22 cellular contexts compared by ENCODE assay signal in genomic region chr9:532707-533106, GRCh38. TPM values are rescaled to one million over a fixed set of nuclear protein-coding genes. Genes with fewer than 3 reads are reported as not detected.
DNase-seq lines count a peak whose midpoint lies in the region; ATAC-seq and TF ChIP-seq lines count a peak whose summit lies in the region.
"Had no signal": no experiment of that assay in that cellular context is flagged by ENCODE, and none has a peak within 500 bp of the region (broad histone marks: within the 10 kb centered on the region; RNA-seq: fewer than 3 reads in every experiment).

No MANE protein-coding gene starts in this region.

- peaks cover 29% of the 10 kb centered on the region for H3K4me1 Mint-ChIP-seq in neural progenitor cell

- H2AFZ ChIP-seq in OCI-LY1 (ENCODE audit: low read length) (no peak overlapping the region), neural progenitor cell (replicated peaks) (no peak overlapping the region)

- no peak for ATAC-seq in GM21825 (IDR thresholded peaks at IDR 0.05; ENCODE audit: unreplicated experiment)
- ATAC-seq: lower lobe of right lung, SK-N-SH treated with all-trans-retinoic acid at 6 μM for 48 hours had no signal

- peaks cover 22% of the 10 kb centered on the region for H3K79me2 ChIP-seq in OCI-LY1 (ENCODE audit: insufficient read depth, low read length)
- H3K79me2 ChIP-seq in neural progenitor cell (ENCODE audit: low read depth), result peaks cover 16% of the 10 kb centered on the region

- no peaks in the 10 kb centered on the region for H3F3A ChIP-seq in OCI-LY1 (ENCODE audit: insufficient read depth, low read length)
- H3F3A ChIP-seq in neural progenitor cell (ENCODE audit: low read depth), result no peaks in the 10 kb centered on the region

- H4K20me1 ChIP-seq in OCI-LY1 (ENCODE audit: insufficient read depth, low read length), result no peaks in the 10 kb centered on the region
- peaks cover 5% of the 10 kb centered on the region for H4K20me1 ChIP-seq in neural progenitor cell (ENCODE audit: low read depth)

- TF ChIP-seq CTCF in OCI-LY1 (IDR thresholded peaks at IDR 0.05; ENCODE audit: low read length) (no peak), neural progenitor cell (IDR thresholded peaks at IDR 0.05) (no peak), coronary artery (IDR thresholded peaks at IDR 0.05) (no peak), WERI-Rb-1 (IDR thresholded peaks at IDR 0.05; ENCODE audit: low read depth, low read length) (no peak)

- peak overlapping the region; percentile 51 for H3K27ac Mint-ChIP-seq in neural progenitor cell
- H3K27ac Mint-ChIP-seq: activated naive CD8-positive, alpha-beta T cell treated with anti-CD3 and anti-CD28 coated beads, Interleukin-2, amount 10 ng/mL, durations not matched to agents 7 days and 5 days; B cell had no signal

- H3K27me3 Mint-ChIP-seq in neural progenitor cell (ENCODE audit: insufficient read depth, low read depth), result no peaks in the 10 kb centered on the region
- H3K27me3 Mint-ChIP-seq: B cell, brain had no signal

- H3K4me3 ChIP-seq in OCI-LY1 (ENCODE audit: low read depth, low read length, poor library complexity, severe bottlenecking), result peak overlapping the region; percentile 5
- no peak overlapping the region for H3K4me3 ChIP-seq in neural progenitor cell
- H3K4me3 ChIP-seq in coronary artery, result no peak overlapping the region
- no peak overlapping the region for H3K4me3 ChIP-seq in WERI-Rb-1 (ENCODE audit: low read depth, low read length)
- H3K4me3 ChIP-seq: lower lobe of right lung, ovary had no signal

- H3K36me3 ChIP-seq in OCI-LY1 (ENCODE audit: insufficient read depth, low read length), result peaks cover 4% of the 10 kb centered on the region; the same call in 1 of the 2 replicates
- no peaks in the 10 kb centered on the region for H3K36me3 ChIP-seq in neural progenitor cell
- H3K36me3 ChIP-seq in WERI-Rb-1, result peaks cover 10% of the 10 kb centered on the region; the same call in 1 of the 2 replicates
- H3K36me3 ChIP-seq: lower lobe of right lung, ovary had no signal

- H3K4me2 ChIP-seq in OCI-LY1 (ENCODE audit: low read length) (peak overlapping the region; percentile 51; the same call in 1 of the 2 replicates), neural progenitor cell (no peak overlapping the region)

- H3K9ac ChIP-seq in OCI-LY1 (ENCODE audit: low read length), result no peak overlapping the region; the same call in 1 of the 2 replicates
- H3K9ac ChIP-seq in neural progenitor cell, result no peak overlapping the region

- no peaks in the 10 kb centered on the region for H3K27me3 ChIP-seq in OCI-LY1 (ENCODE audit: insufficient read depth, low read length)
- no peaks in the 10 kb centered on the region for H3K27me3 ChIP-seq in neural progenitor cell
- no peaks in the 10 kb centered on the region for H3K27me3 ChIP-seq in WERI-Rb-1 (ENCODE audit: insufficient read depth, low read depth, severe bottlenecking)
- H3K27me3 ChIP-seq: ovary had no signal

- H3K9me3 ChIP-seq in OCI-LY1 (ENCODE audit: low read length) (no peaks in the 10 kb centered on the region), neural progenitor cell (ENCODE audit: low read depth) (no peaks in the 10 kb centered on the region), WERI-Rb-1 (ENCODE audit: severe bottlenecking) (no peaks in the 10 kb centered on the region)
- H3K9me3 ChIP-seq: lower lobe of right lung, ovary had no signal

- no peaks in the 10 kb centered on the region for H3K9me3 Mint-ChIP-seq in neural progenitor cell
- H3K9me3 Mint-ChIP-seq: activated naive CD8-positive, alpha-beta T cell treated with anti-CD3 and anti-CD28 coated beads, Interleukin-2, amount 10 ng/mL, durations not matched to agents 7 days and 5 days; brain; H9 had no signal

- H3K27ac ChIP-seq in OCI-LY1 (ENCODE audit: low read depth, low read length, poor library complexity, severe bottlenecking), result peak overlapping the region; percentile 54
- no peak overlapping the region for H3K27ac ChIP-seq in neural progenitor cell
- H3K27ac ChIP-seq in coronary artery, result peak overlapping the region in 1 of 2 donors; percentile 56
- H3K27ac ChIP-seq in WERI-Rb-1, result no peak overlapping the region
- H3K27ac ChIP-seq: lower lobe of right lung, ovary had no signal

- no peak overlapping the region for H3K4me3 Mint-ChIP-seq in neural progenitor cell
- H3K4me3 Mint-ChIP-seq: activated naive CD8-positive, alpha-beta T cell treated with anti-CD3 and anti-CD28 coated beads, Interleukin-2, amount 10 ng/mL, durations not matched to agents 7 days and 5 days; B cell; H9 had no signal

- H3K36me3 Mint-ChIP-seq in neural progenitor cell, result no peaks in the 10 kb centered on the region
- H3K36me3 Mint-ChIP-seq: activated naive CD8-positive, alpha-beta T cell treated with anti-CD3 and anti-CD28 coated beads, Interleukin-2, amount 10 ng/mL, durations not matched to agents 7 days and 5 days had no signal

- DNase-seq in DMS53 (lab: John Stamatoyannopoulos, UW), result peak; percentile 30
- no peak for DNase-seq in DMS53 treated with DMSO at 0.1 percent for 48 hours (lab: John Stamatoyannopoulos, UW; ENCODE audit: unreplicated experiment)
- peak; percentile 90 for DNase-seq in NCI-H1105 treated with DMSO at 0.1 percent for 48 hours (lab: John Stamatoyannopoulos, UW)
- no peak for DNase-seq in neural progenitor cell (ENCODE audit: low spot score)
- DNase-seq in coronary artery (ENCODE audit: low spot score), result no peak
- no peak for DNase-seq in WERI-Rb-1
- DNase-seq: 8988T; activated naive CD8-positive, alpha-beta T cell treated with anti-CD3 and anti-CD28 coated beads, Interleukin-2, amount 10 ng/mL, durations not matched to agents 7 days and 5 days; COR-L47; GDM1; H9; lower lobe of right lung; NCI-H2081 treated with DMSO at 0.1 percent for 48 hours; NK-92 treated with Interleukin-12 subunit alpha and Interleukin-12 subunit beta, amount 100 ng/mL, for 24 hours; ovary; stimulated activated CD4-positive, alpha-beta T cell treated with anti-CD3 and anti-CD28 coated beads, Interleukin-2, amount 100 ng/mL, for 48 hours; T-helper 9 cell had no signal

- H3K4me1 ChIP-seq in OCI-LY1 (ENCODE audit: insufficient read depth, low read length, severe bottlenecking) (peaks cover 74% of the 10 kb centered on the region), neural progenitor cell (peaks cover 9% of the 10 kb centered on the region)

- H3K9me2 ChIP-seq in OCI-LY1 (ENCODE audit: low read depth, low read length), result no peaks in the 10 kb centered on the region

RNA-seq across cellular contexts. Expression of gene KANK1, which starts 28.2 kb away (rescaled TPM):
- total RNA-seq in neural progenitor cell (ENCODE audit: low replicate concordance), result 24.5 and 27.9 TPM in 2 replicates

Comparison
In these comparisons a context has a peak if more than half of its experiments do, and no peak if none do; other contexts are left out.
1. DNase-seq: peak in DMS53 (single experiment) and NCI-H1105 treated with DMSO at 0.1 percent for 48 hours (single experiment); none in DMS53 treated with DMSO at 0.1 percent for 48 hours (single experiment), neural progenitor cell (single experiment), coronary artery (single experiment) and WERI-Rb-1 (single experiment).